ENCODE assay signal across 9 cellular contexts in the genomic region with DNA sequence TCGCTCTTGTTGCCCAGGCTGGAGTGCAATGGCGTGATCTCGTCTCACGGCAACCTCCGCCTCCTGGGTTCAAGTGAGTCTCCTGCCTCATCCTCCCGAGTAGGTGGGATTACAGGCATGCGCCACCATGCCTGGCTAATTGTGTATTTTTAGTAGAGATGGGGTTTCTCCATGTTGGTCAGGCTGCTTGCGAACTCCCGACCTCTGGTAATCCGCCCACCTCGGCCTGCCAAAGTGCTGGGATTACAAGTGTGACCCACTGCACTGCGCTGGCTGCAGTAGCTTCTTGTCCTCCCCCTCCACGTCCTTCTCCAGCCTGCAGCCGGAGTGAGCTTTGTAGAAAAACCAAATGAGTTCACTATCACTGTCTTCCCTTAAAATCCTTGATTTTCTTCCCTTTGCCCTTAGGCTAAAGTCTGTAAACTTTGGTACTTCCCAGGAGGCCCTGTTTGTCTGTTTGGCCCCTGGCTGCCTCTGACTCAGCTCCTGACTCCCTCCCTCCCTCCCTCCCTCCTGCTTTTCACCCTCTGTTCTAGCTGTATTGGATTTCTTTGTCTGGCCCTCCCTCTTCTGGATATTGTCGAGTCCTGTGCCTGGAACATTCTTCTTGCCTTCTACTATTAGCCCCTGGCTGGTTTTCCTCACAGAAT. TPM values are rescaled to one million over a fixed set of nuclear protein-coding genes. Genes with fewer than 3 reads are reported as not detected.
A peak's percentile ranks its signal among the peaks of the same experiment; 100 is the strongest.
DNase-seq lines count a peak whose midpoint lies in the region; ATAC-seq and TF ChIP-seq lines count a peak whose summit lies in the region.
"Had no signal": no experiment of that assay in that cellular context is flagged by ENCODE, and none has a peak within 500 bp of the region (broad histone marks: within the 10 kb centered on the region; RNA-seq: fewer than 3 reads in every experiment).

No MANE protein-coding gene starts in this region.

- peaks cover 27% of the 10 kb centered on the region for H3K4me1 ChIP-seq in foreskin keratinocyte

- intact Hi-C loops in posterior vena cava (cut with DNase I): loop anchor here (10.0 kb wide), 2 partner anchors 119 to 259 kb away; no protein-coding TSS in a partner anchor

- peak; percentile 72 for TF ChIP-seq CTCF in foreskin keratinocyte (conservative IDR thresholded peaks at IDR 0.05)

- peak overlapping the region; percentile 55 for H3K27ac ChIP-seq in foreskin keratinocyte
- H3K27ac ChIP-seq: BLaER1 had no signal

- H3K27me3 ChIP-seq in foreskin keratinocyte: no peaks in the 10 kb centered on the region
- H3K27me3 ChIP-seq: BLaER1 had no signal

- ATAC-seq in foreskin keratinocyte: peak; percentile 96
- no peak for ATAC-seq in GM21367 (IDR thresholded peaks at IDR 0.05; ENCODE audit: unreplicated experiment)
- ATAC-seq in GM18909 (IDR thresholded peaks at IDR 0.05; ENCODE audit: poor library complexity, unreplicated experiment): no peak

- DNase-seq in NCI-H2227 (lab: John Stamatoyannopoulos, UW; ENCODE audit: unreplicated experiment) (peak; percentile 32), NCI-H2227 treated with DMSO at 0.1 percent for 48 hours (lab: John Stamatoyannopoulos, UW) (no peak), SW 1271 (lab: John Stamatoyannopoulos, UW) (peak; percentile 26 to 82), foreskin keratinocyte (peak; percentile 75 to 84), posterior vena cava (ENCODE audit: low spot score) (peak; percentile 87), NCI-H1048 (lab: John Stamatoyannopoulos, UW) (no peak)

RNA-seq across cellular contexts. Expression of gene PARD6B, which starts 12.9 kb away (rescaled TPM):
- total RNA-seq in foreskin keratinocyte (4.3 and 5.2 TPM in 2 replicates), posterior vena cava (1 to 10 TPM; 1.0 to 1.4 TPM)
- 1.0 and 1.1 TPM in 2 replicates for polyA plus RNA-seq in foreskin keratinocyte

RNA-seq across cellular contexts. Expression of gene BCAS4, which starts 50.6 kb away (rescaled TPM):
- total RNA-seq in foreskin keratinocyte (11.5 and 15.0 TPM in 2 replicates), posterior vena cava (1 to 10 TPM; 2.1 to 2.7 TPM)
- 20.6 and 23.5 TPM in 2 replicates for polyA plus RNA-seq in foreskin keratinocyte

RNA-seq across cellular contexts. Expression of gene RIPOR3, which starts 52.9 kb away (rescaled TPM):
- 0.07 TPM in 2 replicates for total RNA-seq in foreskin keratinocyte
- polyA plus RNA-seq in foreskin keratinocyte: 0.06 TPM in 2 replicates
- total RNA-seq in posterior vena cava: 10 to 100 TPM; 10.6 to 11.2 TPM

Comparison
In these comparisons a context has a peak if more than half of its experiments do, and no peak if none do; other contexts are left out.
1. DNase-seq: peak in NCI-H2227 (single experiment), SW 1271 (2 of 2), foreskin keratinocyte (2 of 2) and posterior vena cava (single experiment); none in NCI-H2227 treated with DMSO at 0.1 percent for 48 hours (single experiment) and NCI-H1048 (single experiment).
2. RNA of gene RIPOR3, which starts 52.9 kb away (total RNA-seq): 10.6 to 11.2 TPM in posterior vena cava; 0.07 TPM in foreskin keratinocyte; every median in the first group is over 10 times any median in the second.